In the genomic region with DNA sequence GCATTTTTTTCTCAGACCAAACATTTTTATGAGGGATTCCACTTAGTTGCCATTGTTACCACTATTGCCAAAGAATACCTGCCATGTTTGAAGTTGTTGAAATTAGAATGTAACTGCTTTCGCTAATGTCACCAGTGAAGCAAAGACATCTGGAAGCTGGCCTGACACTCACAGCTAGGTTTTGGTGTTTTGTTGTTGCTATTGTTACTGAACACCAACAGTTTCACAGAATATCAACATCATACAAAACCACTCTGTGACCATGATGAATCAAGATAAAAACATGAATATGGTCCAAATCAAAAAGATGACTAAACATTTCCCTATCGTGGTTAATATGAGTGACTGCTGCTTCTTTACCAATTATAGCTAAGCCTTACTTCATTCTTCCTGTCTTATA, we compare ENCODE assay signal across 1 cellular context.
TF ChIP-seq lines count a peak whose summit lies in the region.

No MANE protein-coding gene starts in this region.

TF ChIP-seq in IMR-90, 13 proteins besides CTCF, POLR2A, EP300 and RAD21 (continued from another document):
- TF ChIP-seq CEBPB (IDR thresholded peaks at IDR 0.05; ENCODE audit: low read depth, low read length) (no peak), SMC3 (IDR thresholded peaks at IDR 0.05; ENCODE audit: low read depth, low read length) (no peak), MXI1 (IDR thresholded peaks at IDR 0.05; ENCODE audit: borderline replicate concordance, low read depth, low read length) (no peak), USF2 (IDR thresholded peaks at IDR 0.05; ENCODE audit: low read depth, low read length) (no peak)
